Comparison of ENCODE assay signal across 1 cellular context in genomic region chr19:52691737-52692136, GRCh38.
TF ChIP-seq lines count a peak whose summit lies in the region.

No MANE protein-coding gene starts in this region.

TF ChIP-seq in endothelial cell of umbilical vein, 7 proteins besides CTCF, POLR2A, EP300 and RAD21:
- TF ChIP-seq EZH2 (IDR thresholded peaks at IDR 0.05; ENCODE audit: borderline replicate concordance, low read depth, low read length, severe bottlenecking): no peak
- no peak for TF ChIP-seq GATA2 (IDR thresholded peaks at IDR 0.05; ENCODE audit: insufficient read depth, insufficient read length, low read depth, low read length)
- no peak for TF ChIP-seq MYC (IDR thresholded peaks at IDR 0.05; ENCODE audit: low read depth, low read length)
- TF ChIP-seq FOS (IDR thresholded peaks at IDR 0.05; ENCODE audit: borderline replicate concordance, insufficient read depth, low read length): no peak
- TF ChIP-seq JUN (IDR thresholded peaks at IDR 0.05; ENCODE audit: borderline replicate concordance, insufficient read depth, insufficient read length, low read depth): no peak
- TF ChIP-seq MAX (IDR thresholded peaks at IDR 0.05; ENCODE audit: insufficient read depth, insufficient read length): no peak
- no peak for TF ChIP-seq POLR2AphosphoS5 (IDR thresholded peaks at IDR 0.05; ENCODE audit: insufficient read depth, low read depth, low read length)
TF ChIP-seq in endothelial cell of umbilical vein: peak in this region for 0.
